ENCODE assay signal across 1 cellular context in the genomic region with DNA sequence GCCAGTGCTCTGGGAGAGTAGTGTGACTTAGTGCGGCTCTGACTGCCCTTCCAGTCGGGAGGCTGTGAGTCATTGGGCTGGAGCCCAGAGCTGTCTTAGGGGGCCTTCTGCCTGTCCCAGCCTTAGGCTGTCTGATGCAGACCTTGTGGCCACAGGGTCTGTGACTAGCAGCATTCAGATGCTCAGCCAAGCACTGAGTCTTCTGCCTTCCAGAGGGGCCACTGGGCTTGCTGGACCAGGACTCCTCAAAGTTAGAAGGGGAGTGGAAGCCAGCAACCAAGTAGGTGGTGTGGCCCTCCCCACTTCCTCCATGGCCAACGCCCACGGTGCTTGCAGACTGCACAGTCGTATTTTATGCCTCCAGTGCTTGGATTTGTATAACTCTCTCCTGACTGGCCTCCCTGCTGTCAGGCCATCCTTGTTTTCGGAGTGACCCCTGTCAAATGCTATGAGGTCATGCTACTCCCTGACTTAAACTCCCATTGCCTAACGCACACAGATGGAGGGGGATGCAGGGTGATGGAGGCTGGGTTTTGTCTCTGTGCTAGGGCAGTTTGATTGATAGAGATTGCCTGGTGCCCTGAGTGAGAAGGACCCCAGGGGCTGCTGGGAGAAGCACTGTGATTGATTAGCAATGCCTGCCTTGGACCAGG.
TF ChIP-seq lines count a peak whose summit lies in the region.

No MANE protein-coding gene starts in this region.

TF ChIP-seq in GM23338, 12 proteins besides CTCF, POLR2A, EP300 and RAD21:
- no peak for TF ChIP-seq ZNF462 (CRISPR knock-in tag; IDR thresholded peaks at IDR 0.05)
- TF ChIP-seq POLR2AphosphoS5 (IDR thresholded peaks at IDR 0.05; ENCODE audit: low read depth): no peak
- TF ChIP-seq STAT1 (IDR thresholded peaks at IDR 0.05; ENCODE audit: unreplicated experiment): no peak
- no peak for TF ChIP-seq EZH2phosphoT487 (IDR thresholded peaks at IDR 0.05; ENCODE audit: unreplicated experiment)
- TF ChIP-seq CREB1 (CRISPR knock-in tag; IDR thresholded peaks at IDR 0.05; ENCODE audit: low read depth): no peak
- TF ChIP-seq ETS1 (IDR thresholded peaks at IDR 0.05): no peak
- TF ChIP-seq NANOG (IDR thresholded peaks at IDR 0.05; ENCODE audit: borderline replicate concordance): no peak
- TF ChIP-seq ZNF331 (CRISPR knock-in tag; IDR thresholded peaks at IDR 0.05; ENCODE audit: low read depth): no peak
- TF ChIP-seq JUNB (IDR thresholded peaks at IDR 0.05; ENCODE audit: unreplicated experiment): no peak
- no peak for TF ChIP-seq ZNF114 (CRISPR knock-in tag; IDR thresholded peaks at IDR 0.05)
- TF ChIP-seq REST (IDR thresholded peaks at IDR 0.05; ENCODE audit: unreplicated experiment): no peak
- TF ChIP-seq EZH2 (IDR thresholded peaks at IDR 0.05; ENCODE audit: low read depth, unreplicated experiment): no peak
TF ChIP-seq in GM23338: peak in this region for 0.
